1 cellular context compared by ENCODE assay signal in genomic region chr1:33319186-33319948, GRCh38.
TF ChIP-seq lines count a peak whose summit lies in the region.

No MANE protein-coding gene starts in this region.

TF ChIP-seq in HepG2, 621 proteins besides CTCF, POLR2A, EP300 and RAD21 (continued from another document):
- no peak for TF ChIP-seq IRF9 (CRISPR knock-in tag; IDR thresholded peaks at IDR 0.05; ENCODE audit: borderline replicate concordance)
- TF ChIP-seq ZIK1 (CRISPR knock-in tag; IDR thresholded peaks at IDR 0.05; ENCODE audit: borderline replicate concordance, low read depth): no peak
- TF ChIP-seq ARNTL (CRISPR knock-in tag; IDR thresholded peaks at IDR 0.05): no peak
- no peak for TF ChIP-seq ZMYM4 (CRISPR knock-in tag; IDR thresholded peaks at IDR 0.05)
- no peak for TF ChIP-seq REPIN1 (CRISPR knock-in tag; IDR thresholded peaks at IDR 0.05; ENCODE audit: borderline replicate concordance, low read depth)
- TF ChIP-seq TAF1 (CRISPR knock-in tag; IDR thresholded peaks at IDR 0.05): no peak
- TF ChIP-seq MEIS1 (CRISPR knock-in tag; IDR thresholded peaks at IDR 0.05; ENCODE audit: borderline replicate concordance): no peak
- no peak for TF ChIP-seq POGZ (CRISPR knock-in tag; IDR thresholded peaks at IDR 0.05)
- no peak for TF ChIP-seq ZBTB4 (CRISPR knock-in tag; IDR thresholded peaks at IDR 0.05; ENCODE audit: borderline replicate concordance)
- TF ChIP-seq TEAD3 (CRISPR knock-in tag; optimal IDR thresholded peaks at IDR 0.05; ENCODE audit: borderline replicate concordance): no peak
TF ChIP-seq in HepG2: peak in this region for 0.
